In genomic region chr14:39568809-39569538, GRCh38 we compare ENCODE assay signal across 1 cellular context.
TF ChIP-seq lines count a peak whose summit lies in the region.

No MANE protein-coding gene starts in this region.

TF ChIP-seq in HepG2, 621 proteins besides CTCF, POLR2A, EP300 and RAD21 (continued from another document):
- no peak for TF ChIP-seq KDM1A (CRISPR knock-in tag; IDR thresholded peaks at IDR 0.05)
- TF ChIP-seq XRCC5 (optimal IDR thresholded peaks at IDR 0.05; ENCODE audit: low read length), result no peak
- TF ChIP-seq TMF1 (CRISPR knock-in tag; IDR thresholded peaks at IDR 0.05; ENCODE audit: low read depth), result no peak
- no peak for TF ChIP-seq SSRP1 (CRISPR knock-in tag; IDR thresholded peaks at IDR 0.05)
- TF ChIP-seq SOX13 (IDR thresholded peaks at IDR 0.05), result no peak
- TF ChIP-seq SOX13 (CRISPR knock-in tag; conservative IDR thresholded peaks at IDR 0.05 in 1 of 2, IDR thresholded peaks at IDR 0.05 in 1 of 2), result no peak
- TF ChIP-seq ZNF572 (CRISPR knock-in tag; IDR thresholded peaks at IDR 0.05), result no peak
- no peak for TF ChIP-seq RNF2 (conservative IDR thresholded peaks at IDR 0.05; ENCODE audit: low read depth)
- TF ChIP-seq ZMYM3 (CRISPR knock-in tag; IDR thresholded peaks at IDR 0.05), result no peak
- TF ChIP-seq ZNF878 (CRISPR knock-in tag; IDR thresholded peaks at IDR 0.05), result no peak
